2 cellular contexts compared by ENCODE assay signal in genomic region chr18:12993439-12993838, GRCh38.
TF ChIP-seq lines count a peak whose summit lies in the region.

No MANE protein-coding gene starts in this region.

TF ChIP-seq in HepG2, 621 proteins besides CTCF, POLR2A, EP300 and RAD21:
- TF ChIP-seq ZNF44 (CRISPR knock-in tag; IDR thresholded peaks at IDR 0.05) (no peak), ZBTB10 (CRISPR knock-in tag; IDR thresholded peaks at IDR 0.05; ENCODE audit: borderline replicate concordance) (no peak), ESRRA (CRISPR knock-in tag; IDR thresholded peaks at IDR 0.05; ENCODE audit: low read depth) (no peak)

TF ChIP-seq in HEK293T, 16 proteins besides CTCF, POLR2A, EP300 and RAD21:
- TF ChIP-seq CTBP1 (IDR thresholded peaks at IDR 0.05; ENCODE audit: borderline replicate concordance) (no peak), ELF4 (IDR thresholded peaks at IDR 0.05) (no peak), LEF1 (IDR thresholded peaks at IDR 0.05; ENCODE audit: borderline replicate concordance) (no peak), NFRKB (IDR thresholded peaks at IDR 0.05) (no peak), PKNOX1 (IDR thresholded peaks at IDR 0.05) (no peak), FOXK2 (IDR thresholded peaks at IDR 0.05) (no peak), L3MBTL2 (conservative IDR thresholded peaks at IDR 0.05) (no peak), TARDBP (IDR thresholded peaks at IDR 0.05) (no peak), ZNF384 (IDR thresholded peaks at IDR 0.05) (no peak), FOXA1 (IDR thresholded peaks at IDR 0.05) (no peak), HDGF (IDR thresholded peaks at IDR 0.05; ENCODE audit: borderline replicate concordance) (no peak), SUZ12 (IDR thresholded peaks at IDR 0.05) (no peak), BHLHE40 (IDR thresholded peaks at IDR 0.05; ENCODE audit: borderline replicate concordance) (no peak), ARNT (IDR thresholded peaks at IDR 0.05) (no peak), SP1 (IDR thresholded peaks at IDR 0.05) (no peak), FOXM1 (IDR thresholded peaks at IDR 0.05; ENCODE audit: borderline replicate concordance) (no peak)
